8 cellular contexts compared by ENCODE assay signal in the genomic region with DNA sequence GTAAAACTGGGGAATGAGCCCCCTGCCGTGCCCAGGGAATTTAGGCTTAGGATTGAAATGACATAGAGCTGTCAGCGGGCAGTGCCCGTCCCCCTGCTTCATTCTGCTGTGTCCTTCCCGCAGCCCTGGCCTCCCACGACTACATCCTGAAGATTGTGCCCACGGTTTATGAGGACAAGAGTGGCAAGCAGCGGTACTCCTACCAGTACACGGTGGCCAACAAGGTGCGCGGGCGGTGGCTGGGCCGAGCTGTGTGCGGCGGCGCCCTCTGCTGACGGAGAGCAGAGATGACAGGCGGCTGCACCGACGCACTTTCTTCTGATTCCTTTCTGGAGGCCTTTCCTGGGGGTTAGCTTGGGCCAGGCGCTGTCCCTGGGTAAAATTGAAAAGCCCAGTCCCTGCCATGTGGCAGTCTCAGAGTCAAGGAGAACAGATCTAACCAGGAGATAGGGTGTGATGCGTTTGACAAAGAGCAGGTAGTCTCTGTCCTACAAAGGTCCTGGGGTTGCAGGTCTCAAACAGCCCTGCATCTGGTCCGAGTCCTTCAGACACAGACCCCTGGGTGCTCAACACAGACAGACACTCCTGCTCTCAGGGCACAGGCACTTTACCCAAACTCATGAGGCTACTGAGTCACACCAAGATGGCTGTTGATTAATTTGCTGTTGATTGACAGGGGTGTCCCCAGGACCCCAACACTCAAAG. TPM values are rescaled to one million over a fixed set of nuclear protein-coding genes. Genes with fewer than 3 reads are reported as not detected.
DNase-seq lines count a peak whose midpoint lies in the region; ATAC-seq and TF ChIP-seq lines count a peak whose summit lies in the region.

No MANE protein-coding gene starts in this region.

- H3F3A ChIP-seq in neural cell (ENCODE audit: insufficient read depth, low read length, poor library complexity, severe bottlenecking), result no peaks in the 10 kb centered on the region

- no peaks in the 10 kb centered on the region for H3K27me3 Mint-ChIP-seq in activated T-cell treated with anti-CD3 and anti-CD28 coated beads, Interleukin-2, amount 50 U/mL, for 4 hours (ENCODE audit: low read depth)

- H3K27me3 ChIP-seq in neural cell (ENCODE audit: insufficient read depth, low read depth, low read length), result no peaks in the 10 kb centered on the region

- TF ChIP-seq RAD21 in neural cell (conservative IDR thresholded peaks at IDR 0.05), result peak; percentile 94

- no peak overlapping the region for H2AFZ ChIP-seq in neural cell (ENCODE audit: low read depth, low read length)

- no peak overlapping the region for H3K27ac ChIP-seq in neural cell (ENCODE audit: low read length)

- no peaks in the 10 kb centered on the region for H3K9me3 Mint-ChIP-seq in activated T-cell treated with anti-CD3 and anti-CD28 coated beads, Interleukin-2, amount 50 U/mL, for 4 hours

- H4K20me1 ChIP-seq in neural cell (ENCODE audit: insufficient read depth), result no peaks in the 10 kb centered on the region

- no peak for TF ChIP-seq EP300 in neural cell (conservative IDR thresholded peaks at IDR 0.05; ENCODE audit: poor library complexity, severe bottlenecking)

- H3K9me2 ChIP-seq in neural cell (ENCODE audit: insufficient read depth, low read length), result no peaks in the 10 kb centered on the region

- DNase-seq in NCI-H82 (lab: John Stamatoyannopoulos, UW) (peak; percentile 57), NCI-H82 treated with DMSO at 0.1 percent for 48 hours (lab: John Stamatoyannopoulos, UW; ENCODE audit: unreplicated experiment) (no peak), OCI-M1 (lab: John Stamatoyannopoulos, UW) (peak; percentile 46), fibroblast of gingiva (ENCODE audit: low read depth) (peak; percentile 57)
- DNase-seq in activated T-cell treated with anti-CD3 and anti-CD28 coated beads, Interleukin-2, amount 50 U/mL, for 4 hours, result peak; percentile 74
- peak; percentile 77 for DNase-seq in stimulated activated naive CD8-positive, alpha-beta T cell treated with anti-CD3 and anti-CD28 coated beads, Interleukin-15, Interleukin-2, amounts not matched to agents 100 U/mL and 50 U/mL, for 24 hours

- no peak overlapping the region for H3K4me2 ChIP-seq in neural cell (ENCODE audit: low read length)

- TF ChIP-seq CTCF in neural cell (IDR thresholded peaks at IDR 0.05; ENCODE audit: poor library complexity, severe bottlenecking), result peak; percentile 94

- peaks cover 12% of the 10 kb centered on the region for H3K36me3 Mint-ChIP-seq in activated T-cell treated with anti-CD3 and anti-CD28 coated beads, Interleukin-2, amount 50 U/mL, for 4 hours (ENCODE audit: insufficient read depth)

- H3K4me1 Mint-ChIP-seq in activated T-cell treated with anti-CD3 and anti-CD28 coated beads, Interleukin-2, amount 50 U/mL, for 4 hours (ENCODE audit: low read depth), result peaks cover 1% of the 10 kb centered on the region

- peak; percentile 71 for ATAC-seq in HG03175 (IDR thresholded peaks at IDR 0.05; ENCODE audit: unreplicated experiment)
- peak; percentile 90 to 94 for ATAC-seq in activated T-cell treated with anti-CD3 and anti-CD28 coated beads, Interleukin-2, amount 50 U/mL, for 4 hours
- ATAC-seq in stimulated activated naive CD8-positive, alpha-beta T cell treated with anti-CD3 and anti-CD28 coated beads, Interleukin-15, Interleukin-2, amounts not matched to agents 100 U/mL and 50 U/mL, for 24 hours, result peak; percentile 68

- H3K4me3 ChIP-seq in neural cell (ENCODE audit: low read length), result no peak overlapping the region

- no peak overlapping the region for H3K9ac ChIP-seq in neural cell (ENCODE audit: low read length)

- no peaks in the 10 kb centered on the region for H3K36me3 ChIP-seq in neural cell (ENCODE audit: insufficient read depth, low read length)

- H3K79me2 ChIP-seq in neural cell (replicated peaks; ENCODE audit: insufficient read depth, low read length), result no peaks in the 10 kb centered on the region

- no peaks in the 10 kb centered on the region for H3K9me3 ChIP-seq in neural cell (ENCODE audit: low read length)

- H3K4me3 Mint-ChIP-seq in activated T-cell treated with anti-CD3 and anti-CD28 coated beads, Interleukin-2, amount 50 U/mL, for 4 hours, result no peak overlapping the region

TF ChIP-seq in neural cell, 6 proteins besides CTCF, POLR2A, EP300 and RAD21:
- TF ChIP-seq EZH2 (IDR thresholded peaks at IDR 0.05; ENCODE audit: borderline replicate concordance, insufficient read depth, low read length, poor library complexity, severe bottlenecking) (no peak), SMC3 (conservative IDR thresholded peaks at IDR 0.05; ENCODE audit: poor library complexity) (peak; percentile 99)

RNA-seq across cellular contexts. Expression of gene RPL26L1, which starts 26.8 kb away (rescaled TPM):
- 100 to 1,000 TPM in 1 of 3 donors, 10 to 100 TPM in 2; 89.6 to 105 (median 95.3) TPM for total RNA-seq in activated T-cell treated with anti-CD3 and anti-CD28 coated beads, Interleukin-2, amount 50 U/mL, for 4 hours
- 149 and 162 TPM in 2 replicates for polyA plus RNA-seq in neural cell
- polyA minus RNA-seq in neural cell, result 48.3 and 51.4 TPM in 2 replicates

RNA-seq across cellular contexts. Expression of gene ATP6V0E1, which starts 51.1 kb away (rescaled TPM):
- 100 to 1,000 TPM; 196 to 234 (median 209) TPM for total RNA-seq in activated T-cell treated with anti-CD3 and anti-CD28 coated beads, Interleukin-2, amount 50 U/mL, for 4 hours
- polyA plus RNA-seq in neural cell, result 53.0 and 53.7 TPM in 2 replicates
- 30.0 and 43.1 TPM in 2 replicates for polyA minus RNA-seq in neural cell
